In the genomic region with DNA sequence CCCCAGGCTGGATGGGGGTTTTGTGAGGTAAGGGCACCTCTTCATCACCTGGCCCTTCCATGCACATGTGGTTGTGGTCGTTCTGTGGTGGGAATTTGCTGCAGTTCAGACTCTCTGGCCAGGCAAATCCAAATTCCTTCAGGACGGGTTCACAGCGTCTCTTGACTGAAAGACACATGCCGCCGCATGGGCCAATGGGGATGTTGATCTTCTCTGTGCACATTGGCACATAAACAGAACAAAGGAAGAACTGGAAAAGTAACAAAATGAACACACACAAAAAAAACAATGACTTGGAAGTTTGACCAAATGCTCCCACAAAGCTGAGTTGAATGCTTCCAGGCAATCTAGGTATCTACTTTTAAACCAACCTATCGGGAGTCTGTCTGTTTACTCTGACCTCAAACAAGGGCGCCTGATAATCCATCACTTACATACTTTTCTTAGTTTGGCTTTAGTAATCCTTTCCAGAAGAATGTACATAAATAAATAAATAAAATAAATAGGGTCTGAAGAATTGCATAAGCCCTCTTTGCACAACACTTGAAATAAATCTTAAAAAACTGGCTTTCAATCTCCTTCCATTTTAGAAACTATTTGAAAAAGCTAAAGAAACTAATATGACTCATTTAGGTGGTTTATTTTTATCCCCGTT, we compare ENCODE assay signal across 15 cellular contexts. TPM values are rescaled to one million over a fixed set of nuclear protein-coding genes. Genes with fewer than 3 reads are reported as not detected.
DNase-seq lines count a peak whose midpoint lies in the region; ATAC-seq and TF ChIP-seq lines count a peak whose summit lies in the region.
"Had no signal": no experiment of that assay in that cellular context is flagged by ENCODE, and none has a peak within 500 bp of the region (broad histone marks: within the 10 kb centered on the region; RNA-seq: fewer than 3 reads in every experiment).

No MANE protein-coding gene starts in this region.

- DNase-seq in WTC11 (ENCODE audit: low spot score) (no peak), fibroblast of lung (ENCODE audit: low read depth in 2 of 2) (peak in 1 of 2 donors; percentile 57), tibial artery (no peak), dorsolateral prefrontal cortex (no peak)
- DNase-seq in stimulated activated naive CD8-positive, alpha-beta T cell treated with anti-CD3 and anti-CD28 coated beads, Interleukin-15, Interleukin-2, amounts not matched to agents 100 U/mL and 50 U/mL, for 24 hours: no peak
- no peak for DNase-seq in stimulated activated CD4-positive, alpha-beta T cell treated with anti-CD3 and anti-CD28 coated beads, Interleukin-12 subunit alpha, Interleukin-12 subunit beta, amount 100 ng/mL, for 4 hours
- DNase-seq: activated CD8-positive, alpha-beta memory T cell treated with anti-CD3 and anti-CD28 coated beads, Interleukin-2, amount 10 ng/mL, durations not matched to agents 7 days and 5 days; foreskin melanocyte; natural killer cell; NCI-H1092 had no signal

- H3K36me3 ChIP-seq in fibroblast of lung (ENCODE audit: control insufficient read depth, insufficient read depth, low read length): peaks cover 4% of the 10 kb centered on the region
- peaks cover 22 to 44% (median 28%) of the 10 kb centered on the region in 3 donors for H3K36me3 ChIP-seq in tibial artery

- peaks cover 28% of the 10 kb centered on the region for H3K27me3 Mint-ChIP-seq in WTC11 (ENCODE audit: low read depth)
- H3K27me3 Mint-ChIP-seq in nephron (ENCODE audit: low read depth): no peaks in the 10 kb centered on the region

- H3K36me3 Mint-ChIP-seq in WTC11 (peaks cover 23% of the 10 kb centered on the region), nephron (ENCODE audit: low read depth) (peaks cover 54% of the 10 kb centered on the region)
- H3K36me3 Mint-ChIP-seq: activated CD8-positive, alpha-beta memory T cell treated with anti-CD3 and anti-CD28 coated beads, Interleukin-2, amount 10 ng/mL, durations not matched to agents 7 days and 5 days; activated naive CD4-positive, alpha-beta T cell treated with anti-CD3 and anti-CD28 coated beads, Interleukin-2, amount 50 U/mL, for 24 hours; natural killer cell had no signal

- H3K27ac ChIP-seq in fibroblast of lung (ENCODE audit: insufficient read depth, low read length) (no peak overlapping the region), tibial artery (peak overlapping the region; percentile 90), dorsolateral prefrontal cortex (peak overlapping the region in 9 of 59 donors; percentile 2 to 64 (median 33))
- H3K27ac ChIP-seq: SK-N-MC had no signal

- no peak overlapping the region for H2AFZ ChIP-seq in fibroblast of lung (ENCODE audit: low read length)

- H3K4me3 ChIP-seq in fibroblast of lung (replicated peaks in 1 of 4; ENCODE audit: control extremely low read depth in 1 of 4, insufficient read depth in 1 of 4, low read depth in 3 of 4, low read length in 4 of 4): no peak overlapping the region
- H3K4me3 ChIP-seq in tibial artery: peak overlapping the region; percentile 88 to 89
- peak overlapping the region in 25 of 59 donors; percentile 8 to 97 (median 86) for H3K4me3 ChIP-seq in dorsolateral prefrontal cortex
- H3K4me3 ChIP-seq: GM12878 had no signal

- POLR2A ChIA-PET in WTC11 (lab: Charles Lee): no interaction called here

- H3K4me1 Mint-ChIP-seq in WTC11 (peaks cover 45% of the 10 kb centered on the region), nephron (peaks cover 79% of the 10 kb centered on the region)

- H3K27ac Mint-ChIP-seq in WTC11: peak overlapping the region; percentile 19; the same call in 1 of the 2 replicates
- H3K27ac Mint-ChIP-seq in nephron: peak overlapping the region; percentile 79 to 92 (median 90)
- H3K27ac Mint-ChIP-seq: activated CD8-positive, alpha-beta memory T cell treated with anti-CD3 and anti-CD28 coated beads, Interleukin-2, amount 10 ng/mL, durations not matched to agents 7 days and 5 days; activated naive CD4-positive, alpha-beta T cell treated with anti-CD3 and anti-CD28 coated beads, Interleukin-2, amount 50 U/mL, for 24 hours; CD14-positive monocyte; natural killer cell had no signal

- CTCF ChIA-PET in WTC11 (lab: Charles Lee): interaction anchor here (2.3 kb wide), 1 partner anchor 13 kb away, joined by 7 read pairs; no protein-coding TSS in a partner anchor

- H3K9me3 ChIP-seq in fibroblast of lung (ENCODE audit: control insufficient read depth, insufficient read depth, low read depth, low read length): no peaks in the 10 kb centered on the region
- H3K9me3 ChIP-seq in tibial artery: no peaks in the 10 kb centered on the region

- no peak for ATAC-seq in WTC11
- ATAC-seq in stimulated activated naive CD8-positive, alpha-beta T cell treated with anti-CD3 and anti-CD28 coated beads, Interleukin-15, Interleukin-2, amounts not matched to agents 100 U/mL and 50 U/mL, for 24 hours: no peak
- ATAC-seq: activated CD8-positive, alpha-beta memory T cell treated with anti-CD3 and anti-CD28 coated beads, Interleukin-2, amount 10 ng/mL, durations not matched to agents 7 days and 5 days; GM12878; natural killer cell had no signal

- H3K9me3 Mint-ChIP-seq in WTC11 (no peaks in the 10 kb centered on the region), nephron (no peaks in the 10 kb centered on the region)
- H3K9me3 Mint-ChIP-seq: activated naive CD4-positive, alpha-beta T cell treated with anti-CD3 and anti-CD28 coated beads, Interleukin-2, amount 50 U/mL, for 24 hours; natural killer cell had no signal

- TF ChIP-seq CTCF in WTC11 (IDR thresholded peaks at IDR 0.05): no peak
- no peak for TF ChIP-seq CTCF in fibroblast of lung (conservative IDR thresholded peaks at IDR 0.05 in 1 of 2, IDR thresholded peaks at IDR 0.05 in 1 of 2; ENCODE audit: low read depth in 1 of 2, low read length in 2 of 2)
- TF ChIP-seq CTCF in nephron (IDR thresholded peaks at IDR 0.05; ENCODE audit: unreplicated experiment in 3 of 3): no peak
- TF ChIP-seq CTCF in tibial artery (IDR thresholded peaks at IDR 0.05): no peak
- no peak for TF ChIP-seq CTCF in dorsolateral prefrontal cortex (IDR thresholded peaks at IDR 0.05 in 54 of 56, conservative IDR thresholded peaks at IDR 0.05 in 2 of 56; ENCODE audit: low read depth in 1 of 56, partially characterized antibody in 56 of 56)

- H3K4me3 Mint-ChIP-seq in WTC11 (no peak overlapping the region), nephron (peak overlapping the region; percentile 85 to 97 (median 95))
- H3K4me3 Mint-ChIP-seq: activated CD8-positive, alpha-beta memory T cell treated with anti-CD3 and anti-CD28 coated beads, Interleukin-2, amount 10 ng/mL, durations not matched to agents 7 days and 5 days; activated naive CD4-positive, alpha-beta T cell treated with anti-CD3 and anti-CD28 coated beads, Interleukin-2, amount 50 U/mL, for 24 hours had no signal

- no peaks in the 10 kb centered on the region for H4K20me1 ChIP-seq in fibroblast of lung (ENCODE audit: control insufficient read depth, extremely low read depth, insufficient read depth, low read length)

- peak overlapping the region; percentile 72 for H3K4me2 ChIP-seq in fibroblast of lung (ENCODE audit: extremely low read depth, insufficient read depth, low read length)

- H3K27me3 ChIP-seq in fibroblast of lung (ENCODE audit: control insufficient read depth, insufficient read depth, low read length) (no peaks in the 10 kb centered on the region), tibial artery (no peaks in the 10 kb centered on the region), dorsolateral prefrontal cortex (no peaks in the 10 kb centered on the region)

- no peak overlapping the region for H3K9ac ChIP-seq in fibroblast of lung (ENCODE audit: insufficient read depth, low read length)

- intact Hi-C loops in tibial artery (cut with DNase I; ENCODE audit: low total_unique reads) (no loop called here), dorsolateral prefrontal cortex (cut with DNase I) (loop anchor here in 1 of 2 donors (2.0 kb wide), 1 partner anchor 84 kb away; the partner anchor contains the start of gene TMEM135)

- peaks cover 8% of the 10 kb centered on the region for H3K79me2 ChIP-seq in fibroblast of lung (ENCODE audit: control insufficient read depth, insufficient read depth, low read length)

- H3K4me1 ChIP-seq in fibroblast of lung (ENCODE audit: control insufficient read depth, extremely low read depth, insufficient read depth, low read length) (peaks cover 7% of the 10 kb centered on the region), tibial artery (peaks cover 0 to 64% (median 49%) of the 10 kb centered on the region in 4 donors)

TF ChIP-seq in WTC11, 78 proteins besides CTCF, POLR2A, EP300 and RAD21 (continues in another document):
- TF ChIP-seq, protein P1, sequence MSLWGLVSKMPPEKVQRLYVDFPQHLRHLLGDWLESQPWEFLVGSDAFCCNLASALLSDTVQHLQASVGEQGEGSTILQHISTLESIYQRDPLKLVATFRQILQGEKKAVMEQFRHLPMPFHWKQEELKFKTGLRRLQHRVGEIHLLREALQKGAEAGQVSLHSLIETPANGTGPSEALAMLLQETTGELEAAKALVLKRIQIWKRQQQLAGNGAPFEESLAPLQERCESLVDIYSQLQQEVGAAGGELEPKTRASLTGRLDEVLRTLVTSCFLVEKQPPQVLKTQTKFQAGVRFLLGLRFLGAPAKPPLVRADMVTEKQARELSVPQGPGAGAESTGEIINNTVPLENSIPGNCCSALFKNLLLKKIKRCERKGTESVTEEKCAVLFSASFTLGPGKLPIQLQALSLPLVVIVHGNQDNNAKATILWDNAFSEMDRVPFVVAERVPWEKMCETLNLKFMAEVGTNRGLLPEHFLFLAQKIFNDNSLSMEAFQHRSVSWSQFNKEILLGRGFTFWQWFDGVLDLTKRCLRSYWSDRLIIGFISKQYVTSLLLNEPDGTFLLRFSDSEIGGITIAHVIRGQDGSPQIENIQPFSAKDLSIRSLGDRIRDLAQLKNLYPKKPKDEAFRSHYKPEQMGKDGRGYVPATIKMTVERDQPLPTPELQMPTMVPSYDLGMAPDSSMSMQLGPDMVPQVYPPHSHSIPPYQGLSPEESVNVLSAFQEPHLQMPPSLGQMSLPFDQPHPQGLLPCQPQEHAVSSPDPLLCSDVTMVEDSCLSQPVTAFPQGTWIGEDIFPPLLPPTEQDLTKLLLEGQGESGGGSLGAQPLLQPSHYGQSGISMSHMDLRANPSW (CRISPR knock-in tag; conservative IDR thresholded peaks at IDR 0.05; ENCODE audit: low read depth): no peak
- TF ChIP-seq HMGA2 (CRISPR knock-in tag; IDR thresholded peaks at IDR 0.05) (no peak), JAZF1 (CRISPR knock-in tag; IDR thresholded peaks at IDR 0.05) (no peak)

RNA-seq across cellular contexts. Expression of gene FZD4, which starts 2.8 kb away (rescaled TPM):
- total RNA-seq in WTC11 (2021) (7.7 to 9.8 TPM (median 9.2 TPM) in 3 replicates), fibroblast of lung (11.8 and 15.7 TPM in 2 replicates), dorsolateral prefrontal cortex (10 to 100 TPM in 76 of 120 experiments, 1 to 10 TPM in 44; 5.3 to 20.4 (median 11.1) TPM)
- polyA plus RNA-seq in fibroblast of lung: 6.4 and 17.8 TPM in 2 replicates
- polyA plus RNA-seq in fibroblast of lung (2012): 4.1 and 11.5 TPM in 2 replicates
- 5.6 and 10.3 TPM in 2 replicates for polyA minus RNA-seq in fibroblast of lung (ENCODE audit: low replicate concordance)
- polyA plus RNA-seq: CD14-positive monocyte had no signal

Comparison
In these comparisons a context has a peak if more than half of its experiments do, and no peak if none do; other contexts are left out.
1. H3K4me3 ChIP-seq: peak in tibial artery (2 of 2); none in fibroblast of lung (0 of 4).